Comparison of ENCODE assay signal across 16 cellular contexts in genomic region chr3:53616971-53617892, GRCh38.
"Had no signal": no experiment of that assay in that cellular context is flagged by ENCODE, and none has a peak within 500 bp of the region (broad histone marks: within the 10 kb centered on the region; RNA-seq: fewer than 3 reads in every experiment).

No MANE protein-coding gene starts in this region.

- DNase-seq: activated CD4-positive, alpha-beta memory T cell treated with anti-CD3 and anti-CD28 coated beads for 36 hours; activated CD4-positive, CD25-positive, alpha-beta regulatory T cell treated with anti-CD3 and anti-CD28 coated beads, Interleukin-2, amount 50 U/mL, for 72 hours; activated T-cell treated with anti-CD3 and anti-CD28 coated beads, Interleukin-2, amount 50 U/mL, for 48 hours; aorta; colonic mucosa; effector memory CD4-positive, alpha-beta T cell; naive thymus-derived CD4-positive, alpha-beta T cell; spleen; stimulated activated CD4-positive, alpha-beta T cell treated with anti-CD3 and anti-CD28 coated beads, Interleukin-1b, Interleukin-23, amount 100 ng/mL, for 48 hours; stimulated activated naive CD4-positive, alpha-beta T cell had no signal

- H3K4me3 Mint-ChIP-seq: activated CD4-positive, alpha-beta memory T cell treated with anti-CD3 and anti-CD28 coated beads for 36 hours; naive thymus-derived CD4-positive, alpha-beta T cell; type B pancreatic cell had no signal

- ATAC-seq: gastroesophageal sphincter; naive thymus-derived CD4-positive, alpha-beta T cell had no signal

- H3K36me3 Mint-ChIP-seq: activated CD4-positive, alpha-beta memory T cell treated with anti-CD3 and anti-CD28 coated beads for 36 hours; naive thymus-derived CD4-positive, alpha-beta T cell; type B pancreatic cell had no signal

- H3K27ac Mint-ChIP-seq: activated CD4-positive, alpha-beta memory T cell treated with anti-CD3 and anti-CD28 coated beads for 36 hours; naive thymus-derived CD4-positive, alpha-beta T cell; progenitor cell of endocrine pancreas; type B pancreatic cell had no signal

- H3K9me3 Mint-ChIP-seq: activated CD4-positive, alpha-beta memory T cell treated with anti-CD3 and anti-CD28 coated beads for 36 hours; naive thymus-derived CD4-positive, alpha-beta T cell; type B pancreatic cell had no signal

- H3K4me3 ChIP-seq: colonic mucosa, gastroesophageal sphincter, hepatocyte, lung, right lobe of liver, spleen had no signal

- H3K27ac ChIP-seq: colonic mucosa, gastroesophageal sphincter, hepatocyte, right lobe of liver had no signal

- H3K4me1 Mint-ChIP-seq: naive thymus-derived CD4-positive, alpha-beta T cell had no signal
